8 cellular contexts compared by ENCODE assay signal in genomic region chr1:42957880-42958487, GRCh38. TPM values are rescaled to one million over a fixed set of nuclear protein-coding genes. Genes with fewer than 3 reads are reported as not detected.
DNase-seq lines count a peak whose midpoint lies in the region; ATAC-seq, FAIRE-seq and TF ChIP-seq lines count a peak whose summit lies in the region.

No MANE protein-coding gene starts in this region.

- TF ChIP-seq POLR2A in gastrocnemius medialis (IDR thresholded peaks at IDR 0.05): no peak

- no peak for TF ChIP-seq RAD21 in Ishikawa (IDR thresholded peaks at IDR 0.05; ENCODE audit: low read depth)

- WGBS in iPS DF 6.9 (ENCODE audit: insufficient coverage, insufficient read length): no CpG with 5 or more reads among the region's 72 CpGs

- ATAC-seq in GM21619 (IDR thresholded peaks at IDR 0.05; ENCODE audit: unreplicated experiment) (peak; percentile 45), gastrocnemius medialis (peak; percentile 45 to 49)

- H3K27ac Mint-ChIP-seq in T-helper 2 cell treated with Interferon-gamma antibody and Interleukin-4, amounts not matched to agents 5 μg/mL and 100 μg/mL, for 36 hours: peak overlapping the region; percentile 86
- peak overlapping the region; percentile 98 for H3K27ac Mint-ChIP-seq in astrocyte (ENCODE audit: unreplicated experiment)

- H3K4me3 Mint-ChIP-seq in T-helper 2 cell treated with Interferon-gamma antibody and Interleukin-4, amounts not matched to agents 5 μg/mL and 100 μg/mL, for 36 hours: peak overlapping the region; percentile 90
- peak overlapping the region; percentile 100 for H3K4me3 Mint-ChIP-seq in astrocyte (ENCODE audit: unreplicated experiment)

- H3K79me2 ChIP-seq in astrocyte (ENCODE audit: insufficient read depth, low read length): peaks cover 74% of the 10 kb centered on the region

- DNase-seq in GDM1 (lab: John Stamatoyannopoulos, UW) (peak; percentile 68), astrocyte (ENCODE audit: low read depth) (no peak), iPS DF 6.9 (ENCODE audit: low read depth, low spot score) (no peak), gastrocnemius medialis (no peak), middle frontal gyrus (ENCODE audit: extremely low spot score, low spot score) (no peak)
- DNase-seq in T-helper 2 cell treated with Interferon-gamma antibody and Interleukin-4, amounts not matched to agents 5 μg/mL and 100 μg/mL, for 36 hours (ENCODE audit: low spot score): peak; percentile 80

- intact Hi-C loops in gastrocnemius medialis (cut with DNase I; ENCODE audit: low total_unique reads): loop anchor here (2.0 kb wide), 1 partner anchor 33 kb away; no protein-coding TSS in a partner anchor

- H3K4me2 ChIP-seq in astrocyte (ENCODE audit: low read length): peak overlapping the region; percentile 94

- FAIRE-seq in astrocyte (lab: Jason Lieb, UNC): no peak

- H3K9me3 Mint-ChIP-seq in T-helper 2 cell treated with Interferon-gamma antibody and Interleukin-4, amounts not matched to agents 5 μg/mL and 100 μg/mL, for 36 hours: no peaks in the 10 kb centered on the region
- no peaks in the 10 kb centered on the region for H3K9me3 Mint-ChIP-seq in astrocyte (ENCODE audit: unreplicated experiment)

- H3K27ac ChIP-seq in astrocyte (ENCODE audit: low read depth, low read length): peak overlapping the region; percentile 85
- no peak overlapping the region for H3K27ac ChIP-seq in iPS DF 6.9 (ENCODE audit: low read length)
- H3K27ac ChIP-seq in gastrocnemius medialis: peak overlapping the region in 3 of 4 donors; percentile 31 to 55 (median 53)

- no peak for TF ChIP-seq EP300 in Ishikawa (IDR thresholded peaks at IDR 0.05; ENCODE audit: borderline replicate concordance)

- TF ChIP-seq CTCF in astrocyte (IDR thresholded peaks at IDR 0.05; ENCODE audit: insufficient read depth, low read depth, low read length) (no peak), gastrocnemius medialis (IDR thresholded peaks at IDR 0.05 in 4 of 5, conservative IDR thresholded peaks at IDR 0.05 in 1 of 5) (no peak)

- H3K4me1 ChIP-seq in astrocyte (ENCODE audit: insufficient read depth, low read length): peaks cover 34% of the 10 kb centered on the region
- H3K4me1 ChIP-seq in iPS DF 6.9 (ENCODE audit: control insufficient read depth, insufficient read depth, low read length): peaks cover 13% of the 10 kb centered on the region
- H3K4me1 ChIP-seq in gastrocnemius medialis: peaks cover 5 to 9% of the 10 kb centered on the region in 2 donors

- in situ Hi-C loops in gastrocnemius medialis (cut with MboI; ENCODE audit: low sequenced_read_pairs in 4 of 4): no loop called here

- H3K36me3 ChIP-seq in astrocyte (ENCODE audit: insufficient read depth, low read length) (no peaks in the 10 kb centered on the region), iPS DF 6.9 (ENCODE audit: control insufficient read depth, insufficient read depth, low read length) (peaks cover 10% of the 10 kb centered on the region; the same call in 1 of the 2 replicates), gastrocnemius medialis (no peaks in the 10 kb centered on the region)

- H3K27me3 Mint-ChIP-seq in T-helper 2 cell treated with Interferon-gamma antibody and Interleukin-4, amounts not matched to agents 5 μg/mL and 100 μg/mL, for 36 hours (ENCODE audit: low read depth): peaks cover 5% of the 10 kb centered on the region
- no peaks in the 10 kb centered on the region for H3K27me3 Mint-ChIP-seq in astrocyte (ENCODE audit: low read depth, unreplicated experiment)

- peak overlapping the region; percentile 87 for H3K4me3 ChIP-seq in astrocyte (ENCODE audit: insufficient read depth, low read depth, low read length)
- peak overlapping the region; percentile 87 for H3K4me3 ChIP-seq in iPS DF 6.9 (ENCODE audit: low read length)
- peak overlapping the region; percentile 56 to 78 (median 63) for H3K4me3 ChIP-seq in gastrocnemius medialis

- H3K9ac ChIP-seq in astrocyte (ENCODE audit: low read length): peak overlapping the region; percentile 92

- H3K9me3 ChIP-seq in astrocyte (ENCODE audit: insufficient read depth, low read depth, low read length) (no peaks in the 10 kb centered on the region), iPS DF 6.9 (ENCODE audit: control insufficient read depth, insufficient read depth, low read length) (no peaks in the 10 kb centered on the region), gastrocnemius medialis (no peaks in the 10 kb centered on the region)

- H4K20me1 ChIP-seq in astrocyte (ENCODE audit: insufficient read depth, low read length): peaks cover 35% of the 10 kb centered on the region

- peaks cover 44% of the 10 kb centered on the region for H3K4me1 Mint-ChIP-seq in T-helper 2 cell treated with Interferon-gamma antibody and Interleukin-4, amounts not matched to agents 5 μg/mL and 100 μg/mL, for 36 hours (ENCODE audit: low read depth)
- H3K4me1 Mint-ChIP-seq in astrocyte (ENCODE audit: low read depth, unreplicated experiment): peaks cover 53% of the 10 kb centered on the region

- H2AFZ ChIP-seq in astrocyte (ENCODE audit: low read depth, low read length): peak overlapping the region; percentile 5

- no peaks in the 10 kb centered on the region for H3K27me3 ChIP-seq in astrocyte (ENCODE audit: insufficient read depth, low read length)
- no peaks in the 10 kb centered on the region for H3K27me3 ChIP-seq in iPS DF 6.9 (ENCODE audit: control insufficient read depth, insufficient read depth, low read length)
- peaks cover 24 to 37% (median 35%) of the 10 kb centered on the region in 3 donors for H3K27me3 ChIP-seq in gastrocnemius medialis

- peaks cover 41% of the 10 kb centered on the region for H3K36me3 Mint-ChIP-seq in T-helper 2 cell treated with Interferon-gamma antibody and Interleukin-4, amounts not matched to agents 5 μg/mL and 100 μg/mL, for 36 hours (ENCODE audit: low read depth)
- H3K36me3 Mint-ChIP-seq in astrocyte (ENCODE audit: low read depth, unreplicated experiment): peaks cover 24% of the 10 kb centered on the region

TF ChIP-seq in Ishikawa, 13 proteins besides CTCF, POLR2A, EP300 and RAD21:
- TF ChIP-seq, protein P1, sequence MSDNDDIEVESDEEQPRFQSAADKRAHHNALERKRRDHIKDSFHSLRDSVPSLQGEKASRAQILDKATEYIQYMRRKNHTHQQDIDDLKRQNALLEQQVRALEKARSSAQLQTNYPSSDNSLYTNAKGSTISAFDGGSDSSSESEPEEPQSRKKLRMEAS (IDR thresholded peaks at IDR 0.05): peak; percentile 78
- TF ChIP-seq EGR1 (IDR thresholded peaks at IDR 0.05) (peak; percentile 81), CREB1 (IDR thresholded peaks at IDR 0.05; ENCODE audit: low read depth) (no peak), TEAD4 (IDR thresholded peaks at IDR 0.05) (no peak)
- TF ChIP-seq, protein P2, sequence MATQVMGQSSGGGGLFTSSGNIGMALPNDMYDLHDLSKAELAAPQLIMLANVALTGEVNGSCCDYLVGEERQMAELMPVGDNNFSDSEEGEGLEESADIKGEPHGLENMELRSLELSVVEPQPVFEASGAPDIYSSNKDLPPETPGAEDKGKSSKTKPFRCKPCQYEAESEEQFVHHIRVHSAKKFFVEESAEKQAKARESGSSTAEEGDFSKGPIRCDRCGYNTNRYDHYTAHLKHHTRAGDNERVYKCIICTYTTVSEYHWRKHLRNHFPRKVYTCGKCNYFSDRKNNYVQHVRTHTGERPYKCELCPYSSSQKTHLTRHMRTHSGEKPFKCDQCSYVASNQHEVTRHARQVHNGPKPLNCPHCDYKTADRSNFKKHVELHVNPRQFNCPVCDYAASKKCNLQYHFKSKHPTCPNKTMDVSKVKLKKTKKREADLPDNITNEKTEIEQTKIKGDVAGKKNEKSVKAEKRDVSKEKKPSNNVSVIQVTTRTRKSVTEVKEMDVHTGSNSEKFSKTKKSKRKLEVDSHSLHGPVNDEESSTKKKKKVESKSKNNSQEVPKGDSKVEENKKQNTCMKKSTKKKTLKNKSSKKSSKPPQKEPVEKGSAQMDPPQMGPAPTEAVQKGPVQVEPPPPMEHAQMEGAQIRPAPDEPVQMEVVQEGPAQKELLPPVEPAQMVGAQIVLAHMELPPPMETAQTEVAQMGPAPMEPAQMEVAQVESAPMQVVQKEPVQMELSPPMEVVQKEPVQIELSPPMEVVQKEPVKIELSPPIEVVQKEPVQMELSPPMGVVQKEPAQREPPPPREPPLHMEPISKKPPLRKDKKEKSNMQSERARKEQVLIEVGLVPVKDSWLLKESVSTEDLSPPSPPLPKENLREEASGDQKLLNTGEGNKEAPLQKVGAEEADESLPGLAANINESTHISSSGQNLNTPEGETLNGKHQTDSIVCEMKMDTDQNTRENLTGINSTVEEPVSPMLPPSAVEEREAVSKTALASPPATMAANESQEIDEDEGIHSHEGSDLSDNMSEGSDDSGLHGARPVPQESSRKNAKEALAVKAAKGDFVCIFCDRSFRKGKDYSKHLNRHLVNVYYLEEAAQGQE (IDR thresholded peaks at IDR 0.05; ENCODE audit: low read depth): no peak

RNA-seq across cellular contexts. Expression of gene SLC2A1, which starts 0.7 kb away (rescaled TPM):
- total RNA-seq in astrocyte (506 and 521 TPM in 2 replicates), gastrocnemius medialis (10 to 100 TPM in 2 of 4 donors, 1 to 10 TPM in 2; 6.3 to 16.1 (median 9.4) TPM)

Comparison
In these comparisons a context has a peak if more than half of its experiments do, and no peak if none do; other contexts are left out.
1. DNase-seq: peak in GDM1 (single experiment) and T-helper 2 cell treated with Interferon-gamma antibody and Interleukin-4, amounts not matched to agents 5 μg/mL and 100 μg/mL, for 36 hours (single experiment); none in astrocyte (single experiment), iPS DF 6.9 (single experiment), gastrocnemius medialis (0 of 2) and middle frontal gyrus (single experiment).
2. RNA of gene SLC2A1, which starts 0.7 kb away (total RNA-seq): 506 to 521 TPM in astrocyte; 6.3 to 16.1 TPM in gastrocnemius medialis; every median in the first group is over 10 times any median in the second.
3. Peak in every context shown above with its lines, with median percentiles within 50 percentile points of each other: H3K4me3 ChIP-seq.